In the genomic region with DNA sequence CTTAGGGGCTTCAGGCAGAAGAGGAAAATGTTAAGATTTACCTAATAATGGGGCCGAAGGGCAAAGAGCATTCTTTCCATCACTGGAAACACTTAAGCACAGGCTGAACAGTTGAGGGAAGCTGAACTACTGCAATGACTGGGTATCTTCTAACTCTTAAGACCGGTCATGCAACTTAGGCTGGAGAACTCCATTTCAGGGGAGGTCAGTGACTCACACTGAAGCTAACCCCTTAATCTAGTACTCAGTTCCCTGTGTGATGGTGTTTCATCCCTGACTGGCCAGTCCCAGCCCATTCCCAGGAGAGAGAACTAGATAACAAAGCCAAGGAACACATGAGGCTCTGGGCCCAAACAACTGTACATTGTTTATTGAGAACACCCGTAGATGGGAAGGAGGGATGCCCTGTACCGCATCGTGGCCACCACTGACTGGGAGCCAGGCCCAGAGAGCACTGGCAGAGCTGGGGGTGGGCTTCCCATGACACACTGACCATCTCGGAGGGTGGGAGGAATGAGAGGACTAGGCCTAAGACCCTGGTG, we compare ENCODE assay signal across 19 cellular contexts. TPM values are rescaled to one million over a fixed set of nuclear protein-coding genes. Genes with fewer than 3 reads are reported as not detected.
DNase-seq lines count a peak whose midpoint lies in the region; ATAC-seq, FAIRE-seq and TF ChIP-seq lines count a peak whose summit lies in the region.
"Had no signal": no experiment of that assay in that cellular context is flagged by ENCODE, and none has a peak within 500 bp of the region (broad histone marks: within the 10 kb centered on the region; RNA-seq: fewer than 3 reads in every experiment).

No MANE protein-coding gene starts in this region.

- peak overlapping the region in 1 of 4 donors; percentile 40 for H3K27ac ChIP-seq in Peyer's patch
- peak overlapping the region; percentile 21 for H3K27ac ChIP-seq in epithelial cell of prostate
- H3K27ac ChIP-seq: psoas muscle, transverse colon, VCaP had no signal

- FAIRE-seq in GM12891 (lab: Jason Lieb, UNC): no peak

- ATAC-seq in sciatic nerve (no peak), T-helper 17 cell (no peak)
- ATAC-seq: activated T-helper 17 cell treated with anti-CD3 and anti-CD28 coated beads, Interleukin-2, amount 50 U/mL, for 72 hours; natural killer cell treated with Interleukin-12 subunit alpha and Interleukin-12 subunit beta and Interleukin-15 and Interleukin-18, amount 100 ng/mL, for 72 hours; psoas muscle had no signal

- no peaks in the 10 kb centered on the region for H3K9me3 ChIP-seq in Peyer's patch
- no peaks in the 10 kb centered on the region for H3K9me3 ChIP-seq in T-helper 17 cell (ENCODE audit: control insufficient read depth, low read length, poor library complexity, severe bottlenecking)
- H3K9me3 ChIP-seq: psoas muscle, transverse colon had no signal

- TF ChIP-seq CTCF in Peyer's patch (IDR thresholded peaks at IDR 0.05): no peak

- H3K4me1 Mint-ChIP-seq in T-helper 17 cell: peaks cover 24% of the 10 kb centered on the region

- H3K27ac Mint-ChIP-seq in T-helper 17 cell: no peak overlapping the region
- H3K27ac Mint-ChIP-seq: activated CD4-positive, alpha-beta memory T cell treated with anti-CD3 and anti-CD28 coated beads for 36 hours; activated T-helper 17 cell treated with anti-CD3 and anti-CD28 coated beads, Interleukin-2, amount 50 U/mL, for 72 hours; natural killer cell treated with Interleukin-12 subunit alpha and Interleukin-12 subunit beta and Interleukin-15 and Interleukin-18, amount 100 ng/mL, for 72 hours had no signal

- peak; percentile 37; the same call in 1 of the 2 replicates for TF ChIP-seq POLR2A in GM12891 (IDR thresholded peaks at IDR 0.05; ENCODE audit: low read depth, low read length)
- TF ChIP-seq POLR2A in Peyer's patch (IDR thresholded peaks at IDR 0.05): no peak

- intact Hi-C loops in sciatic nerve (cut with DNase I): no loop called here

- no peaks in the 10 kb centered on the region for H3K27me3 Mint-ChIP-seq in T-helper 17 cell
- H3K27me3 Mint-ChIP-seq: activated CD4-positive, alpha-beta memory T cell treated with anti-CD3 and anti-CD28 coated beads for 36 hours; activated T-helper 17 cell treated with anti-CD3 and anti-CD28 coated beads, Interleukin-2, amount 50 U/mL, for 72 hours; natural killer cell treated with Interleukin-12 subunit alpha and Interleukin-12 subunit beta and Interleukin-15 and Interleukin-18, amount 100 ng/mL, for 72 hours had no signal

- no peaks in the 10 kb centered on the region for H3K27me3 ChIP-seq in Peyer's patch
- H3K27me3 ChIP-seq: transverse colon had no signal

- peaks cover 0 to 70% (median 0%) of the 10 kb centered on the region in 3 donors for H3K36me3 ChIP-seq in Peyer's patch

- DNase-seq in GM12891 (ENCODE audit: insufficient read length, low spot score) (no peak), Peyer's patch (peak in 2 of 3 donors; percentile 7 to 38), epithelial cell of prostate (ENCODE audit: low read depth, low spot score) (no peak), sciatic nerve (ENCODE audit: low spot score) (peak; percentile 23), T-helper 17 cell (no peak), NCI-H345 treated with DMSO at 0.1 percent for 48 hours (lab: John Stamatoyannopoulos, UW; ENCODE audit: unreplicated experiment) (no peak), NCI-H2107 (lab: John Stamatoyannopoulos, UW) (no peak)
- no peak for DNase-seq in activated CD8-positive, alpha-beta memory T cell treated with anti-CD3 and anti-CD28 coated beads for 24 hours
- DNase-seq: activated CD4-positive, alpha-beta memory T cell treated with anti-CD3 and anti-CD28 coated beads for 36 hours; head of caudate nucleus; NCI-H146; NCI-H2227 treated with DMSO at 0.1 percent for 48 hours; NK-92 treated with Interleukin-12 subunit alpha and Interleukin-12 subunit beta, amount 100 ng/mL, for 24 hours; psoas muscle; transverse colon had no signal

- no peak overlapping the region for H3K4me3 Mint-ChIP-seq in T-helper 17 cell
- H3K4me3 Mint-ChIP-seq: activated CD4-positive, alpha-beta memory T cell treated with anti-CD3 and anti-CD28 coated beads for 36 hours; activated T-helper 17 cell treated with anti-CD3 and anti-CD28 coated beads, Interleukin-2, amount 50 U/mL, for 72 hours; natural killer cell treated with Interleukin-12 subunit alpha and Interleukin-12 subunit beta and Interleukin-15 and Interleukin-18, amount 100 ng/mL, for 72 hours had no signal

- H3K36me3 Mint-ChIP-seq in T-helper 17 cell (ENCODE audit: low read depth): peaks cover 2% of the 10 kb centered on the region

- no peak overlapping the region for H3K4me3 ChIP-seq in Peyer's patch
- H3K4me3 ChIP-seq: lung, psoas muscle, transverse colon had no signal

- H3K4me1 ChIP-seq in Peyer's patch: peaks cover 0 to 12% (median 2%) of the 10 kb centered on the region in 4 donors

TF ChIP-seq in GM12891, 5 proteins besides CTCF, POLR2A, EP300 and RAD21:
- TF ChIP-seq TAF1 (IDR thresholded peaks at IDR 0.05; ENCODE audit: low read depth, low read length) (no peak), POLR2AphosphoS5 (IDR thresholded peaks at IDR 0.05; ENCODE audit: low read depth, low read length) (peak; percentile 49)
TF ChIP-seq in GM12891: peak in this region for 1.

RNA-seq across cellular contexts. Expression of a gene that starts 10.5 kb away (rescaled TPM):
- polyA plus RNA-seq in GM12891 (2012; ENCODE audit: low read depth, missing spikeins): 4,794 TPM
- total RNA-seq in Peyer's patch: 100 to 1,000 TPM; 476 to 923 (median 619) TPM
- 710 TPM for total RNA-seq in sciatic nerve
- total RNA-seq in T-helper 17 cell: 1,000 to 10,000 TPM; 1,682 to 1,804 TPM

RNA-seq across cellular contexts. Expression of a gene that starts 10.6 kb away (rescaled TPM):
- 8.3 TPM for polyA plus RNA-seq in GM12891 (2012; ENCODE audit: low read depth, missing spikeins)
- total RNA-seq in Peyer's patch: 10 to 100 TPM; 12.1 to 34.2 (median 19.8) TPM
- total RNA-seq in sciatic nerve: 21.1 TPM
- total RNA-seq in T-helper 17 cell: 10 to 100 TPM; 20.0 to 23.5 TPM

Comparison
In these comparisons a context has a peak if more than half of its experiments do, and no peak if none do; other contexts are left out.
1. DNase-seq: peak in Peyer's patch (2 of 3) and sciatic nerve (single experiment); none in GM12891 (single experiment), epithelial cell of prostate (single experiment), T-helper 17 cell (0 of 3), NCI-H345 treated with DMSO at 0.1 percent for 48 hours (single experiment), activated CD8-positive, alpha-beta memory T cell treated with anti-CD3 and anti-CD28 coated beads for 24 hours (single experiment) and NCI-H2107 (single experiment).